In the genomic region with DNA sequence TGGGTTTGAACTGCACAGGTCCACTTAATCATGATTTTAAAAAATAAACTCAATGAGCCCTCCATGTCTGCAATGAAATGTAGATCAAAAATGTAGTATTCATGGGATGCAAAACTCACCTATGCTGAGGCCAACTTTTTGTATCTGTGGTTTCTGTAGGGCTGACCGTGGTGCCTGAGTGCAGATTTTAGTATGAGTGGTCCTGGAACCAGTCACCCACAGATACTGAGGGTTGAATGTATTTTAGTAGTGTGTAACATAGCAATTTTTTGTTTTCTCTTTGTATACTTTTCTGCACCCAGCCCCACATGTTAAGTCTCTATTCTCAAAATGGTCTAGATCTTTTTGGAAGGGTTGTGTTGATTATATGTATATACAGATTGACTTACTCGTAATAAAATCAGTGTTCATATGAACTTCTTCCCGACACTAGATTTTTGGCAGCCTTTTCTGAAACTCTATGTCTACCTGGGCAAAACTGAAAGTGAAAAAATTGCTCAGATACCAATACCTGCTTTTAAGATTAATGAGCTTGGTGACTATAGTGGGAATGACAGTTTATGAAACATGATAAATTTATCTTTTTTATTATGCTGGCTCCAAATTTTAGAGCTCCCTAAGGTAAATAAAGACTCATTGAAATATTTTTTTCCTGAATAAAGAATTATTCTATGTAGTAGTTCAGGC, we compare ENCODE assay signal across 8 cellular contexts. TPM values are rescaled to one million over a fixed set of nuclear protein-coding genes. Genes with fewer than 3 reads are reported as not detected.
DNase-seq lines count a peak whose midpoint lies in the region; ATAC-seq and TF ChIP-seq lines count a peak whose summit lies in the region.

No MANE protein-coding gene starts in this region.

- H3K9me3 Mint-ChIP-seq in T-helper 2 cell treated with Interferon-gamma antibody and Interleukin-4, amounts not matched to agents 5 μg/mL and 100 μg/mL, for 36 hours, result no peaks in the 10 kb centered on the region
- H3K9me3 Mint-ChIP-seq in endothelial cell (ENCODE audit: unreplicated experiment) (no peaks in the 10 kb centered on the region), chondrocyte (ENCODE audit: low read depth) (peaks cover 4% of the 10 kb centered on the region)

- H3K27me3 ChIP-seq in GM06990 (replicated peaks; ENCODE audit: control insufficient read depth, insufficient read depth, low read length), result no peaks in the 10 kb centered on the region

- no peak overlapping the region for H3K4me3 Mint-ChIP-seq in T-helper 2 cell treated with Interferon-gamma antibody and Interleukin-4, amounts not matched to agents 5 μg/mL and 100 μg/mL, for 36 hours
- H3K4me3 Mint-ChIP-seq in endothelial cell (ENCODE audit: unreplicated experiment) (no peak overlapping the region), chondrocyte (ENCODE audit: unreplicated experiment) (no peak overlapping the region)

- TF ChIP-seq CTCF in GM06990 (IDR thresholded peaks at IDR 0.05; ENCODE audit: insufficient read depth, low read length, poor library complexity, severe bottlenecking) (no peak), endothelial cell (IDR thresholded peaks at IDR 0.05; ENCODE audit: unreplicated experiment) (no peak), chondrocyte (IDR thresholded peaks at IDR 0.05) (no peak)

- no peaks in the 10 kb centered on the region for H3K27me3 Mint-ChIP-seq in T-helper 2 cell treated with Interferon-gamma antibody and Interleukin-4, amounts not matched to agents 5 μg/mL and 100 μg/mL, for 36 hours (ENCODE audit: low read depth)
- H3K27me3 Mint-ChIP-seq in endothelial cell (ENCODE audit: unreplicated experiment) (no peaks in the 10 kb centered on the region), chondrocyte (ENCODE audit: low read depth) (no peaks in the 10 kb centered on the region)

- H3K36me3 Mint-ChIP-seq in T-helper 2 cell treated with Interferon-gamma antibody and Interleukin-4, amounts not matched to agents 5 μg/mL and 100 μg/mL, for 36 hours (ENCODE audit: low read depth), result peaks cover 15% of the 10 kb centered on the region
- peaks cover under 1% of the 10 kb centered on the region for H3K36me3 Mint-ChIP-seq in endothelial cell (ENCODE audit: low read depth, unreplicated experiment)
- H3K36me3 Mint-ChIP-seq in chondrocyte (ENCODE audit: low read depth), result peaks cover 11% of the 10 kb centered on the region

- peaks cover 16% of the 10 kb centered on the region for H3K4me1 Mint-ChIP-seq in T-helper 2 cell treated with Interferon-gamma antibody and Interleukin-4, amounts not matched to agents 5 μg/mL and 100 μg/mL, for 36 hours (ENCODE audit: low read depth)
- H3K4me1 Mint-ChIP-seq in endothelial cell (ENCODE audit: unreplicated experiment) (peaks cover 23% of the 10 kb centered on the region), chondrocyte (ENCODE audit: low read depth) (peaks cover 29% of the 10 kb centered on the region)

- no peaks in the 10 kb centered on the region for H3K36me3 ChIP-seq in GM06990 (ENCODE audit: control insufficient read depth, insufficient read depth, low read length)

- H3K4me3 ChIP-seq in GM06990 (replicated peaks; ENCODE audit: low read depth, low read length), result peak overlapping the region; percentile 32

- ATAC-seq in GM19372 (IDR thresholded peaks at IDR 0.05; ENCODE audit: low read depth, unreplicated experiment), result peak; percentile 63
- ATAC-seq in HG02981 (IDR thresholded peaks at IDR 0.05; ENCODE audit: unreplicated experiment), result peak; percentile 87

- DNase-seq in GM06990 (ENCODE audit: extremely low read depth, insufficient read length), result peak; percentile 36
- DNase-seq in T-helper 2 cell treated with Interferon-gamma antibody and Interleukin-4, amounts not matched to agents 5 μg/mL and 100 μg/mL, for 36 hours (ENCODE audit: low spot score), result no peak
- DNase-seq in retina, result no peak
- no peak for DNase-seq in endothelial cell (ENCODE audit: low spot score)
- DNase-seq in epidermal melanocyte (ENCODE audit: insufficient read length, low spot score), result no peak
- DNase-seq in chondrocyte (ENCODE audit: low spot score), result no peak

- H3K27ac Mint-ChIP-seq in T-helper 2 cell treated with Interferon-gamma antibody and Interleukin-4, amounts not matched to agents 5 μg/mL and 100 μg/mL, for 36 hours, result peak overlapping the region; percentile 11
- H3K27ac Mint-ChIP-seq in endothelial cell (ENCODE audit: unreplicated experiment) (no peak overlapping the region), chondrocyte (ENCODE audit: unreplicated experiment) (no peak overlapping the region)

RNA-seq across cellular contexts. Expression of a gene that starts 51.6 kb away (rescaled TPM):
- total RNA-seq in endothelial cell (ENCODE audit: unreplicated experiment) (13.9 TPM), chondrocyte (18.0 to 24.3 TPM (median 21.6 TPM) in 3 replicates)
